Comparison of ENCODE assay signal across 23 cellular contexts in the genomic region with DNA sequence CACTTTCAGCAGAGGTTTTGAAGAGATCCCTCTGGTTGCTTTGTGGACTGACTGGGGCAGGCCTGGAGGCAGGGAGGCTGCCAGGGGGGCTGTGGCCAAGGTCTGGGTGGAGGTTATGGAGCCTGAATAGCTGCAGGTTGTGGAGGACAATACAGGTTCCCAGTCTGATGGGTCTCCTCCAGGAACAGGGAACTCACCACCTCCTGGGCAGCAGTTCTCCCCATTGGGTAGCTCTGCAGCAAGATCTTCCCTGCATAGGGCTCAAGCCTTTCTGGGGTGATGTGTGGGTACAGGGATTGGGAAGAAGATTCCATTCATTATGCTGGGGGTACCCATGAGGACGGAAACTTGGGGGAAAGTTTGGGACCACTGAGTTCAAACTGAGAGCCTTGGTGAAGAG. TPM values are rescaled to one million over a fixed set of nuclear protein-coding genes. Genes with fewer than 3 reads are reported as not detected.
"Had no signal": no experiment of that assay in that cellular context is flagged by ENCODE, and none has a peak within 500 bp of the region (broad histone marks: within the 10 kb centered on the region; RNA-seq: fewer than 3 reads in every experiment).

No MANE protein-coding gene starts in this region.

- H3K4me3 ChIP-seq: dorsolateral prefrontal cortex, esophagus muscularis mucosa, gastrocnemius medialis, thyroid gland had no signal

- H3K4me1 ChIP-seq: gastrocnemius medialis had no signal

- H3K4me3 Mint-ChIP-seq: central memory CD8-positive, alpha-beta T cell; effector memory CD8-positive, alpha-beta T cell had no signal

- H3K36me3 Mint-ChIP-seq: activated naive CD4-positive, alpha-beta T cell treated with anti-CD3 and anti-CD28 coated beads, Interleukin-2, amount 50 U/mL, for 72 hours had no signal

- H3K9me3 ChIP-seq: esophagus muscularis mucosa, gastrocnemius medialis, thyroid gland had no signal

- H3K36me3 ChIP-seq: gastrocnemius medialis, thyroid gland had no signal

- H3K27ac Mint-ChIP-seq: progenitor cell of endocrine pancreas had no signal

- H3K27me3 Mint-ChIP-seq: central memory CD8-positive, alpha-beta T cell; effector memory CD8-positive, alpha-beta T cell had no signal

- H3K27me3 ChIP-seq: thyroid gland had no signal

- H3K27ac ChIP-seq: dorsolateral prefrontal cortex, esophagus muscularis mucosa, gastrocnemius medialis, thyroid gland had no signal

- H3K9me3 Mint-ChIP-seq: activated naive CD4-positive, alpha-beta T cell treated with anti-CD3 and anti-CD28 coated beads, Interleukin-2, amount 50 U/mL, for 72 hours; central memory CD8-positive, alpha-beta T cell; effector memory CD8-positive, alpha-beta T cell had no signal

- ATAC-seq: activated naive CD4-positive, alpha-beta T cell treated with anti-CD3 and anti-CD28 coated beads, Interleukin-2, amount 50 U/mL, for 72 hours; gastrocnemius medialis had no signal

- DNase-seq: activated CD4-positive, alpha-beta T cell treated with anti-CD3 and anti-CD28 coated beads for 1 hour; activated CD8-positive, alpha-beta memory T cell treated with anti-CD3 and anti-CD28 coated beads for 24 hours; activated CD8-positive, alpha-beta memory T cell treated with anti-CD3 and anti-CD28 coated beads, Interleukin-2, amount 50 U/mL, for 4 hours; activated effector memory CD4-positive, alpha-beta T cell treated with Interleukin-2 at 50 U/mL for 16 hours; activated T-cell treated with anti-CD3 and anti-CD28 coated beads, Interleukin-2, amount 50 U/mL, for 48 hours; dorsolateral prefrontal cortex; effector memory CD8-positive, alpha-beta T cell; gastrocnemius medialis; hypothalamus; mesenchymal stem cell; occipital lobe; retina; stimulated activated CD4-positive, alpha-beta T cell treated with anti-CD3 and anti-CD28 coated beads, Interleukin-4, amount 100 ng/mL, for 1 hour; stimulated activated naive CD4-positive, alpha-beta T cell treated with Interleukin-2 at 50 U/mL for 16 hours; T-helper 1 cell; T-helper 9 cell; thyroid gland had no signal

RNA-seq across cellular contexts. Expression of a gene that starts 6.8 kb away (rescaled TPM):
- total RNA-seq: occipital lobe had no signal
- polyA plus RNA-seq: neural cell had no signal

RNA-seq across cellular contexts. Expression of a gene that starts 38.2 kb away (rescaled TPM):
- total RNA-seq: occipital lobe had no signal
- polyA plus RNA-seq: endothelial cell of umbilical vein, neural cell had no signal
